In the genomic region with DNA sequence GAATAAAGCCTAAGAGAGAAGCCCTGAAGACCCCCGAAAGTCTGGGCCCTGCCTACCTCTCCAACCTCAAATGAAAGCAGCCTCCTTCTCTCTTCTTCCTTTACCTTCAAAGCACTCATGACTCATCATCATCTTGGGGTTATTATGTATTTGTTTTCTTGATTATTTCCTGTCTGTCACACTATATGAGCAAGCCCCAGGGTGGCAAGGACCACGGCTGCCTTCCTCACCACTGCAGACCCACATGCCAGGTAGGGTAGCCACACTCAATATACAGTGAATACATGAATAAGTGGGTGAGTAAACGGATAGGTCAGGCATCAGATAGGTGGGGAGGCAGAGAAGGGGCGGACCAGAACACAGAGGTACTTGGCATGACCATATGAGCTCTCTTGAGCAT, we compare ENCODE assay signal across 9 cellular contexts. TPM values are rescaled to one million over a fixed set of nuclear protein-coding genes. Genes with fewer than 3 reads are reported as not detected.
DNase-seq lines count a peak whose midpoint lies in the region; ATAC-seq and TF ChIP-seq lines count a peak whose summit lies in the region.
"Had no signal": no experiment of that assay in that cellular context is flagged by ENCODE, and none has a peak within 500 bp of the region (broad histone marks: within the 10 kb centered on the region; RNA-seq: fewer than 3 reads in every experiment).

No MANE protein-coding gene starts in this region.

- peaks cover 17% of the 10 kb centered on the region for H3K4me1 Mint-ChIP-seq in activated naive CD8-positive, alpha-beta T cell treated with anti-CD3 and anti-CD28 coated beads, Interleukin-2, amount 50 U/mL, for 24 hours

- DNase-seq in activated CD8-positive, alpha-beta memory T cell treated with anti-CD3 and anti-CD28 coated beads, Interleukin-2, amount 50 U/mL, for 4 hours: peak; percentile 21
- DNase-seq in activated CD8-positive, alpha-beta memory T cell treated with anti-CD3 and anti-CD28 coated beads, Interleukin-2, amount 50 U/mL, for 48 hours: no peak
- no peak for DNase-seq in activated naive CD8-positive, alpha-beta T cell treated with anti-CD3 and anti-CD28 coated beads, Interleukin-2, amount 50 U/mL, for 24 hours
- DNase-seq in stomach: no peak
- no peak for DNase-seq in SW 1271 (lab: John Stamatoyannopoulos, UW)
- DNase-seq in stimulated activated naive CD4-positive, alpha-beta T cell (lab: John Stamatoyannopoulos, UW): no peak
- DNase-seq: psoas muscle had no signal

- H3K4me3 Mint-ChIP-seq in activated naive CD8-positive, alpha-beta T cell treated with anti-CD3 and anti-CD28 coated beads, Interleukin-2, amount 50 U/mL, for 24 hours: no peak overlapping the region

- no peak overlapping the region for H3K27ac Mint-ChIP-seq in activated naive CD8-positive, alpha-beta T cell treated with anti-CD3 and anti-CD28 coated beads, Interleukin-2, amount 50 U/mL, for 24 hours

- H3K4me3 ChIP-seq in stomach: no peak overlapping the region
- H3K4me3 ChIP-seq: gastroesophageal sphincter, psoas muscle had no signal

- no peaks in the 10 kb centered on the region for H3K9me3 Mint-ChIP-seq in activated naive CD8-positive, alpha-beta T cell treated with anti-CD3 and anti-CD28 coated beads, Interleukin-2, amount 50 U/mL, for 24 hours

- no peak for TF ChIP-seq POLR2A in stomach (IDR thresholded peaks at IDR 0.05)

- peaks cover 59 to 70% (median 64%) of the 10 kb centered on the region in 4 donors for H3K4me1 ChIP-seq in stomach
- H3K4me1 ChIP-seq: psoas muscle had no signal

- TF ChIP-seq EP300 in stomach (IDR thresholded peaks at IDR 0.05): no peak

- no peaks in the 10 kb centered on the region for H3K9me3 ChIP-seq in stomach
- H3K9me3 ChIP-seq: gastroesophageal sphincter, psoas muscle had no signal

- peak; percentile 24 for ATAC-seq in activated naive CD8-positive, alpha-beta T cell treated with anti-CD3 and anti-CD28 coated beads, Interleukin-2, amount 50 U/mL, for 24 hours
- ATAC-seq: gastroesophageal sphincter had no signal

- H3K27me3 ChIP-seq in stomach: no peaks in the 10 kb centered on the region
- H3K27me3 ChIP-seq: gastroesophageal sphincter had no signal

- H3K36me3 ChIP-seq in stomach: no peaks in the 10 kb centered on the region
- H3K36me3 ChIP-seq: gastroesophageal sphincter had no signal

- no peak for TF ChIP-seq CTCF in stomach (IDR thresholded peaks at IDR 0.05)

- WGBS in stomach, 5 donors: 37 to 53% (median 41%) methylated on average over 4 of the region's 4 CpGs

- no peaks in the 10 kb centered on the region for H3K36me3 Mint-ChIP-seq in activated naive CD8-positive, alpha-beta T cell treated with anti-CD3 and anti-CD28 coated beads, Interleukin-2, amount 50 U/mL, for 24 hours (ENCODE audit: low read depth)

- intact Hi-C loops in stomach (cut with DNase I; ENCODE audit: low total_unique reads): no loop called here

- peaks cover 5% of the 10 kb centered on the region for H3K27me3 Mint-ChIP-seq in activated naive CD8-positive, alpha-beta T cell treated with anti-CD3 and anti-CD28 coated beads, Interleukin-2, amount 50 U/mL, for 24 hours

- H3K27ac ChIP-seq in stomach: peak overlapping the region; percentile 5 to 96 (median 95)
- H3K27ac ChIP-seq: psoas muscle had no signal

RNA-seq across cellular contexts. Expression of gene WFDC3, which starts 8.8 kb away (rescaled TPM):
- 1 to 10 TPM in 1 of 5 donors, not detected in 4; 2.8 TPM for total RNA-seq in stomach
- 10 to 100 TPM in 1 of 3 donors, 1 to 10 TPM in 2; 1.7 to 18.8 (median 9.2) TPM for polyA plus RNA-seq in stomach
- total RNA-seq: activated CD8-positive, alpha-beta memory T cell treated with anti-CD3 and anti-CD28 coated beads for 36 hours had no signal

RNA-seq across cellular contexts. Expression of gene DNTTIP1, which starts 8.9 kb away (rescaled TPM):
- 10 to 100 TPM in 4 of 5 donors, 1 to 10 TPM in 1; 9.6 to 76.8 (median 34.1) TPM for total RNA-seq in stomach
- 10 to 100 TPM; 27.2 to 56.8 (median 43.0) TPM for polyA plus RNA-seq in stomach

RNA-seq across cellular contexts. Expression of gene UBE2C, which starts 29.6 kb away (rescaled TPM):
- 10 to 100 TPM in 4 of 5 donors, not detected in 1; 10.5 to 37.5 (median 13.4) TPM for total RNA-seq in stomach
- 10 to 100 TPM; 13.1 to 72.2 (median 39.0) TPM for polyA plus RNA-seq in stomach

RNA-seq across cellular contexts. Expression of gene TNNC2, which starts 44.2 kb away (rescaled TPM):
- total RNA-seq in stomach: 1 to 10 TPM in 1 of 5 donors, not detected in 4; 4.9 TPM
- polyA plus RNA-seq in stomach: 10 to 100 TPM in 1 of 3 donors, 1 to 10 TPM in 1, not detected in 1; 3.0 to 12.4 TPM
- total RNA-seq: activated CD8-positive, alpha-beta memory T cell treated with anti-CD3 and anti-CD28 coated beads for 36 hours had no signal

RNA-seq across cellular contexts. Expression of gene SNX21, which starts 50.7 kb away (rescaled TPM):
- total RNA-seq in stomach: 100 to 1,000 TPM in 1 of 5 donors, 10 to 100 TPM in 4; 20.4 to 120 (median 48.3) TPM
- 10 to 100 TPM; 15.2 to 23.5 (median 16.7) TPM for polyA plus RNA-seq in stomach
